Comparison of ENCODE assay signal across 8 cellular contexts in genomic region chr7:21427861-21428641, GRCh38. TPM values are rescaled to one million over a fixed set of nuclear protein-coding genes. Genes with fewer than 3 reads are reported as not detected.
DNase-seq lines count a peak whose midpoint lies in the region; ATAC-seq and TF ChIP-seq lines count a peak whose summit lies in the region.

Gene SP4 (plus strand): TSS chr7:21428083. CDS start chr7:21428252, 169 bp downstream.

- H3K36me3 Mint-ChIP-seq in activated naive CD4-positive, alpha-beta T cell treated with anti-CD3 and anti-CD28 coated beads, Interleukin-2, amount 50 U/mL, for 72 hours = peaks cover 24 to 25% of the 10 kb centered on the region in 2 donors

- peak within 1 kb of the TSS; percentile 98 for H3K27ac ChIP-seq in testis

- H3K4me1 ChIP-seq in testis = no peaks in the 10 kb centered on the region

- peak; percentile 30 for TF ChIP-seq POLR2A in GM10847 (IDR thresholded peaks at IDR 0.05; ENCODE audit: extremely low read depth, insufficient read length)
- no peak for TF ChIP-seq POLR2A in testis (IDR thresholded peaks at IDR 0.05)

- DNase-seq in NCI-H1105 (lab: John Stamatoyannopoulos, UW) (peak; percentile 97), SKM-1 (lab: John Stamatoyannopoulos, UW; ENCODE audit: unreplicated experiment) (peak; percentile 87), glomerular visceral epithelial cell (ENCODE audit: extremely low spot score) (peak; percentile 97), omental fat pad (ENCODE audit: low spot score) (peak; percentile 62), testis (peak; percentile 96)
- DNase-seq in activated naive CD4-positive, alpha-beta T cell treated with anti-CD3 and anti-CD28 coated beads, Interleukin-2, amount 50 U/mL, for 72 hours (ENCODE audit: low spot score in 2 of 2) = peak; percentile 96 to 98

- ATAC-seq in HG02642 (IDR thresholded peaks at IDR 0.05; ENCODE audit: poor library complexity, unreplicated experiment) (peak; percentile 73), omental fat pad (ENCODE audit: low FRiP score) (peak; percentile 92)
- peak; percentile 79 to 80 for ATAC-seq in activated naive CD4-positive, alpha-beta T cell treated with anti-CD3 and anti-CD28 coated beads, Interleukin-2, amount 50 U/mL, for 72 hours

- peak within 1 kb of the TSS; percentile 88 to 92 for H3K4me3 ChIP-seq in testis

- no peaks in the 10 kb centered on the region for H3K36me3 ChIP-seq in testis (ENCODE audit: low read depth, missing control alignments)

- H3K27me3 ChIP-seq in testis = no peaks in the 10 kb centered on the region

- 0 to 1% methylated on average over 19 to 56 of the region's 63 CpGs for WGBS in testis, 2 donors

- TF ChIP-seq CTCF in omental fat pad (IDR thresholded peaks at IDR 0.05) = no peak
- TF ChIP-seq CTCF in testis (IDR thresholded peaks at IDR 0.05) = no peak

- peak within 1 kb of the TSS; percentile 96 to 99 for H3K27ac Mint-ChIP-seq in activated naive CD4-positive, alpha-beta T cell treated with anti-CD3 and anti-CD28 coated beads, Interleukin-2, amount 50 U/mL, for 72 hours

- intact Hi-C loops in testis (cut with DNase I; ENCODE audit: low total_unique reads) = no loop called here

- no peaks in the 10 kb centered on the region for H3K9me3 ChIP-seq in testis

- no peaks in the 10 kb centered on the region for H3K9me3 Mint-ChIP-seq in activated naive CD4-positive, alpha-beta T cell treated with anti-CD3 and anti-CD28 coated beads, Interleukin-2, amount 50 U/mL, for 72 hours

RNA-seq across cellular contexts. Expression of gene SP4, which starts in this region (rescaled TPM):
- 10 to 100 TPM; 15.9 to 32.7 TPM for total RNA-seq in activated naive CD4-positive, alpha-beta T cell treated with anti-CD3 and anti-CD28 coated beads, Interleukin-2, amount 50 U/mL, for 72 hours
- total RNA-seq in omental fat pad (10 to 100 TPM in 1 of 4 donors, 1 to 10 TPM in 3; 3.6 to 10.6 (median 5.9) TPM), testis (10 to 100 TPM; 13.6 to 14.7 TPM)
- 6.0 TPM for polyA plus RNA-seq in testis (ENCODE audit: insufficient read depth, low read depth, low replicate concordance)

Comparison
In these comparisons a context has a peak if more than half of its experiments do, and no peak if none do; other contexts are left out.
1. Peak in every context shown above with its lines: DNase-seq, ATAC-seq, H3K4me3 ChIP-seq and H3K27ac ChIP-seq.